Comparison of ENCODE assay signal across 1 cellular context in the genomic region with DNA sequence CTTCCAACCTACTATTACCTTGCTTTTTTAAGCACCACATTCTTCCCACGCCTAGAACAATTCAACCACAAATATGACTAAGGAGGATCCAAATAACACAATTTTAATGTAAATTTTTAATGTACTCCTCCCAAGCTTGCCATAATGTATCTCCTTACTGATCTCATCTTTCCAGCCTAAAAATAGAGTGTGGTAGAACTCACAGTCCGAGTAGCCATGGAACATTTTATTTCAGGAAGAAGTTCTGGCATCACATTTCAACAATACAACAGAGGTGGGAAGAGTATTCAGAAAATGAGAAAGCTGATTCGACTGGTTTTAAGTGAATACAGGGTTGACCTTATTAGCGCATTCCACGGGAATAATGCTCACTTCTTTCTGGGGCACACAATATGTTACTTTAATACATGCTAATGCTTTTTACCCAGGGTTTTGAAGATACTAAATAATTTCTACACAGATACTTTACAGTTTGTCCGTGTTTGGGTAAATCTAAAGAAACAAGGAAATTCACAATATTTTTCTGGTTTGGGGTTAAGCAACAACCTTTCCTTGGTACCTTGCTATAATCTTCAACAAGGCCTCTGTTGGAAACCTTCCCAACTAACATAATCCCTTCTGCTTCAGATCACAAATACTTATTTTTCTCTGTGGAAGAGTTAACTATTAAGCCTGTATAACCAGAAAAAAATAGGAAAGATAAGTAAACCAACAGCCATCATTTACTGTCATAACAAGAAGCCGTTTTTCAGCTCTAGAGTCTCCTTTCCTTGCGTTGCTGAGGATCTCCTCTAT.
TF ChIP-seq lines count a peak whose summit lies in the region.

No MANE protein-coding gene starts in this region.

TF ChIP-seq in GM23338, 12 proteins besides CTCF, POLR2A, EP300 and RAD21 (continued from another document):
- no peak for TF ChIP-seq STAT1 (IDR thresholded peaks at IDR 0.05; ENCODE audit: unreplicated experiment)
- TF ChIP-seq EZH2 (IDR thresholded peaks at IDR 0.05; ENCODE audit: low read depth, unreplicated experiment): no peak
- TF ChIP-seq CREB1 (CRISPR knock-in tag; IDR thresholded peaks at IDR 0.05; ENCODE audit: low read depth): no peak
- no peak for TF ChIP-seq POLR2AphosphoS5 (IDR thresholded peaks at IDR 0.05; ENCODE audit: low read depth)
- TF ChIP-seq, protein P1, sequence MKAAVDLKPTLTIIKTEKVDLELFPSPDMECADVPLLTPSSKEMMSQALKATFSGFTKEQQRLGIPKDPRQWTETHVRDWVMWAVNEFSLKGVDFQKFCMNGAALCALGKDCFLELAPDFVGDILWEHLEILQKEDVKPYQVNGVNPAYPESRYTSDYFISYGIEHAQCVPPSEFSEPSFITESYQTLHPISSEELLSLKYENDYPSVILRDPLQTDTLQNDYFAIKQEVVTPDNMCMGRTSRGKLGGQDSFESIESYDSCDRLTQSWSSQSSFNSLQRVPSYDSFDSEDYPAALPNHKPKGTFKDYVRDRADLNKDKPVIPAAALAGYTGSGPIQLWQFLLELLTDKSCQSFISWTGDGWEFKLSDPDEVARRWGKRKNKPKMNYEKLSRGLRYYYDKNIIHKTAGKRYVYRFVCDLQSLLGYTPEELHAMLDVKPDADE (IDR thresholded peaks at IDR 0.05): no peak
- TF ChIP-seq NANOG (IDR thresholded peaks at IDR 0.05; ENCODE audit: borderline replicate concordance): no peak
TF ChIP-seq in GM23338: peak in this region for 0.
